In the genomic region with DNA sequence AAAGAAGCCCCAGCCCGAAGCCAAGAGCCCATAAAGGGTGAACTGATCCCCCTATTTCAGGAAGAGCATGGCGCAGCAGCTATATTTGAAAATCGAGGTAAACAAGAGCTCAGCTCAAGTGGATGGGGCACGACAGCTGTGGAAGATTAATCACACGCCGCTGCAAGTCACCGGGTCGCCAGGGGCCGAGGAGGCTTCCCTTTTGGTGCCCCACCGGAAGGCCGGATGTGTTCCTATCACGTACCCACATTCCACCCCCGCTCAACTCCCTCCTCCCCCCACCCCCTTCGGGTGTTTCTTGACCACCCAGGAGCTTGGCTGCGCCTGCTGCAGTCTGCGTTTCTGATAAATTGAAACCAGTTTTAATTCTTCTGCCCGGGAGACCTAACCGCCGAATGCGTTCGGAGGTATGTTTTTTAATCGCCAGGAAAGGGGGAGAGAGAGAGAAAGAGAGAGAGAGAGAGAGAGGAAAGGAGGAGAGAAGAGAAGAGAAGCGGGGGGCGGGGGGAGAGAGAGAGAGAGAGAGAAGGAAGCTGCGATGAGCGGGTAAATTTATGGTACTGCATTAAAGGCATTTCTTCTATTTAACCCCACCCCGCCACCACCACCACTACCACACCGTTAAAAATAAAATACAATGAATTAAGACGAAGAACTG, we compare ENCODE assay signal across 9 cellular contexts. TPM values are rescaled to one million over a fixed set of nuclear protein-coding genes. Genes with fewer than 3 reads are reported as not detected.
DNase-seq lines count a peak whose midpoint lies in the region; ATAC-seq and TF ChIP-seq lines count a peak whose summit lies in the region.
"Had no signal": no experiment of that assay in that cellular context is flagged by ENCODE, and none has a peak within 500 bp of the region (broad histone marks: within the 10 kb centered on the region; RNA-seq: fewer than 3 reads in every experiment).

No MANE protein-coding gene starts in this region.

- H3K27ac ChIP-seq in AG04450 (ENCODE audit: low read depth, low read length) (no peak overlapping the region), stomach smooth muscle (ENCODE audit: low read length) (no peak overlapping the region)

- H3K9ac ChIP-seq in iPS-15b (ENCODE audit: low read depth, low read length) (no peak overlapping the region), stomach smooth muscle (ENCODE audit: low read length in 2 of 2) (no peak overlapping the region)

- in situ Hi-C loops in GM18951 (cut with MboI; ENCODE audit: low sequenced_read_pairs, unreplicated experiment) = no loop called here

- H3K4me3 ChIP-seq in AG04450 (ENCODE audit: low read depth, low read length) (peak overlapping the region; percentile 50), iPS-15b (ENCODE audit: low read depth, low read length) (peak overlapping the region; percentile 86), stomach smooth muscle (ENCODE audit: low read length in 2 of 2) (peak overlapping the region; percentile 67 to 72)

- H3K36me3 ChIP-seq in iPS-15b (ENCODE audit: control insufficient read depth, insufficient read depth, low read length) (no peaks in the 10 kb centered on the region), stomach smooth muscle (ENCODE audit: control insufficient read depth in 2 of 2, insufficient read depth in 2 of 2, low read length in 2 of 2) (no peaks in the 10 kb centered on the region)

- peaks cover 12% of the 10 kb centered on the region for H3K4me1 ChIP-seq in iPS-15b (ENCODE audit: control insufficient read depth, insufficient read depth, low read length)
- H3K4me1 ChIP-seq in stomach smooth muscle (ENCODE audit: control insufficient read depth, insufficient read depth, low read length) = peaks cover 18% of the 10 kb centered on the region

- CTCF ChIA-PET in AG04450 (lab: Charles Lee) = no interaction called here

- ATAC-seq in GM18873 (IDR thresholded peaks at IDR 0.05; ENCODE audit: low FRiP score, unreplicated experiment) (no peak), GM21526 (IDR thresholded peaks at IDR 0.05; ENCODE audit: low FRiP score, unreplicated experiment) (no peak)
- ATAC-seq: HCT116 had no signal

- DNase-seq in AG04450 (ENCODE audit: low read depth, low spot score) (no peak), dedifferentiated amniotic fluid mesenchymal stem cell (ENCODE audit: extremely low spot score) (no peak)
- DNase-seq in activated T-cell treated with anti-CD3 and anti-CD28 coated beads, Interleukin-2, amount 50 U/mL, for 48 hours = peak; percentile 31 to 43

- no peak for TF ChIP-seq CTCF in AG04450 (IDR thresholded peaks at IDR 0.05; ENCODE audit: low read depth, low read length)

- H3K9me3 ChIP-seq in AG04450 (ENCODE audit: control insufficient read depth, insufficient read depth, low read length) (no peaks in the 10 kb centered on the region; the same call in 1 of the 2 replicates), iPS-15b (ENCODE audit: control insufficient read depth, insufficient read depth, low read length) (no peaks in the 10 kb centered on the region), stomach smooth muscle (ENCODE audit: control insufficient read depth in 2 of 2, low read length in 2 of 2) (no peaks in the 10 kb centered on the region)

- TF ChIP-seq POLR2A in GM18951 (IDR thresholded peaks at IDR 0.05; ENCODE audit: extremely low read depth, insufficient read depth, insufficient read length) = peak; percentile 34

- peaks cover 40% of the 10 kb centered on the region for H3K27me3 ChIP-seq in AG04450 (ENCODE audit: control insufficient read depth, insufficient read depth, low read length)
- H3K27me3 ChIP-seq in iPS-15b (ENCODE audit: control insufficient read depth, insufficient read depth, low read length) = peaks cover 63% of the 10 kb centered on the region
- H3K27me3 ChIP-seq in stomach smooth muscle (ENCODE audit: control insufficient read depth in 1 of 2, insufficient read depth in 2 of 2, low read length in 2 of 2) = peaks cover 24 to 34% of the 10 kb centered on the region in 2 donors

- POLR2A ChIA-PET in AG04450 (lab: Yijun Ruan, JAX) = interaction anchor here (0.6 kb wide), 1 partner anchor 303 kb away, joined by 3 read pairs; no protein-coding TSS in a partner anchor

RNA-seq across cellular contexts. Expression of a gene that starts 1.8 kb away (rescaled TPM):
- not detected in 2 replicates for polyA plus RNA-seq in AG04450 (2011; rRNA removed)
- 0.09 TPM in 1 of 2 replicates, not detected in the other for polyA minus RNA-seq in AG04450 (2011; rRNA and poly(A)+ RNA removed)

Comparison
In these comparisons a context has a peak if more than half of its experiments do, and no peak if none do; other contexts are left out.
1. DNase-seq: peak in activated T-cell treated with anti-CD3 and anti-CD28 coated beads, Interleukin-2, amount 50 U/mL, for 48 hours (2 of 2); none in AG04450 (single experiment) and dedifferentiated amniotic fluid mesenchymal stem cell (single experiment).
2. Peak in every context shown above with its lines, with median percentiles within 50 percentile points of each other: H3K4me3 ChIP-seq.